1 cellular context compared by ENCODE assay signal in the genomic region with DNA sequence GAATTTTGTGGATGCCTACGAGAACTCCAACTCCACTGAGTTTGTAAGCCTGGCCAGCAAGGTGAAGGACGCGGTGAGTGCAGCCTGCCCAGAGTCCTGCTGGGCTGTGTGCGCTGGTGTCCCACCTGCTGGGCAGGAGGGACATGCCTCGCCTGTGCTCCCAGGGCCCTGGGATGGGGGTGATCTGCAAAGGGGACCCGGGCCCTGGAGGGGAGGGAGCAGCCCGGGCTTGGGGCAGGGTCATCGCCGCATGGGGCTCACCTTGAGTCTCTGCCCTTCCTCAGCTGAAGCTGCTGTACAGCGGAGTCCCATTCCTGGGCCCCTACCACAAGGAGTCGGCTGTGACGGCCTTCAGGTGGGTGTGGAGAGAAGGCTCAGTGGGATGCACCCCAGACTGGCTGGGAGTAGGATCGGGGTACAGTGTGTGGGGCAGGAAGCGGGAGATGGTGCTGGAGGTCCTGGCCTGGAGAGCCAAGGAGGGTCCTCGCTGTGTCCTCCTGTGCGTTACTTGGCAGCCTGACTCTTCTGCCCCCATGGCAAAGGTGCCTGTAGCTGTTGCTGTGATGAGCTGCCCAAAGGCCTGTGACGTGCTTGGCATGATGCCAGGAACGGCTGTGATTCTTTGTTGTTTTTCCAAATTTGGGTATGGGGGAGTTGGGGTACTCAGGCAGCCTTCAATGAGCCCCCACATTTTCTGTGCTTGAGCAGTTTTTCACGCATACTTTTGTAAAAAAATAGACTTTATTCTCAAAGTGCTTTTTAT.
A peak's percentile ranks its signal among the peaks of the same experiment; 100 is the strongest.
TF ChIP-seq lines count a peak whose summit lies in the region.

No MANE protein-coding gene starts in this region.

TF ChIP-seq in Ishikawa, 13 proteins besides CTCF, POLR2A, EP300 and RAD21:
- TF ChIP-seq TAF1 (IDR thresholded peaks at IDR 0.05; ENCODE audit: low read depth) (no peak), TEAD4 (IDR thresholded peaks at IDR 0.05) (no peak), CREB1 (IDR thresholded peaks at IDR 0.05; ENCODE audit: low read depth) (no peak), EGR1 (IDR thresholded peaks at IDR 0.05) (no peak), NFIC (IDR thresholded peaks at IDR 0.05) (peak; percentile 83), TCF12 (IDR thresholded peaks at IDR 0.05; ENCODE audit: low read depth) (no peak)
